ENCODE assay signal across 14 cellular contexts in genomic region chr10:86753056-86753455, GRCh38. TPM values are rescaled to one million over a fixed set of nuclear protein-coding genes. Genes with fewer than 3 reads are reported as not detected.
A peak's percentile ranks its signal among the peaks of the same experiment; 100 is the strongest.
DNase-seq lines count a peak whose midpoint lies in the region; ATAC-seq and TF ChIP-seq lines count a peak whose summit lies in the region.
"Had no signal": no experiment of that assay in that cellular context is flagged by ENCODE, and none has a peak within 500 bp of the region (broad histone marks: within the 10 kb centered on the region; RNA-seq: fewer than 3 reads in every experiment).

No MANE protein-coding gene starts in this region.

- H3K9me3 ChIP-seq in colonic mucosa = no peaks in the 10 kb centered on the region
- no peaks in the 10 kb centered on the region for H3K9me3 ChIP-seq in stomach smooth muscle (ENCODE audit: control insufficient read depth in 2 of 2, low read length in 2 of 2)
- H3K9me3 ChIP-seq: esophagus squamous epithelium, lower lobe of right lung had no signal

- peaks cover 37% of the 10 kb centered on the region for H3K4me1 Mint-ChIP-seq in activated CD8-positive, alpha-beta T cell treated with anti-CD3 and anti-CD28 coated beads, Interleukin-2, amount 10 ng/mL, durations not matched to agents 7 days and 5 days (ENCODE audit: low read depth)
- H3K4me1 Mint-ChIP-seq in activated CD8-positive, alpha-beta T cell treated with anti-CD3 and anti-CD28 coated beads for 36 hours (ENCODE audit: low read depth) = peaks cover 25% of the 10 kb centered on the region
- H3K4me1 Mint-ChIP-seq: activated T-helper 17 cell treated with anti-CD3 and anti-CD28 coated beads, Interleukin-2, amount 50 U/mL, for 72 hours had no signal

- intact Hi-C loops in activated CD8-positive, alpha-beta T cell treated with anti-CD3 and anti-CD28 coated beads for 36 hours (cut with micrococcal nuclease) = no loop called here
- intact Hi-C loops in colonic mucosa (cut with DNase I) = no loop called here

- no peak overlapping the region for H3K9ac ChIP-seq in colonic mucosa (ENCODE audit: low read depth in 2 of 2, low read length in 2 of 2)
- peak overlapping the region; percentile 26 to 48 for H3K9ac ChIP-seq in stomach smooth muscle (ENCODE audit: low read length in 2 of 2)

- peaks cover 2% of the 10 kb centered on the region for H3K36me3 Mint-ChIP-seq in activated CD8-positive, alpha-beta T cell treated with anti-CD3 and anti-CD28 coated beads, Interleukin-2, amount 10 ng/mL, durations not matched to agents 7 days and 5 days (ENCODE audit: low read depth)
- H3K36me3 Mint-ChIP-seq in activated CD8-positive, alpha-beta T cell treated with anti-CD3 and anti-CD28 coated beads for 36 hours (ENCODE audit: low read depth) = peaks cover 3% of the 10 kb centered on the region

- peak overlapping the region; percentile 10 for H3K27ac Mint-ChIP-seq in activated CD8-positive, alpha-beta T cell treated with anti-CD3 and anti-CD28 coated beads, Interleukin-2, amount 10 ng/mL, durations not matched to agents 7 days and 5 days
- H3K27ac Mint-ChIP-seq in activated CD8-positive, alpha-beta T cell treated with anti-CD3 and anti-CD28 coated beads for 36 hours = no peak overlapping the region
- H3K27ac Mint-ChIP-seq: activated T-helper 17 cell treated with anti-CD3 and anti-CD28 coated beads, Interleukin-2, amount 50 U/mL, for 72 hours; stimulated activated naive CD8-positive, alpha-beta T cell treated with anti-CD3 and anti-CD28 coated beads, Interleukin-15, amount 100 ng/mL, for 72 hours had no signal

- H3K4me3 ChIP-seq in colonic mucosa (no peak overlapping the region), stomach smooth muscle (ENCODE audit: low read length in 2 of 2) (no peak overlapping the region)
- H3K4me3 ChIP-seq: esophagus squamous epithelium, lower lobe of right lung had no signal

- no peak for ATAC-seq in activated CD8-positive, alpha-beta T cell treated with anti-CD3 and anti-CD28 coated beads, Interleukin-2, amount 10 ng/mL, durations not matched to agents 7 days and 5 days
- no peak for ATAC-seq in activated CD8-positive, alpha-beta T cell treated with anti-CD3 and anti-CD28 coated beads for 36 hours
- ATAC-seq in HG02973 (IDR thresholded peaks at IDR 0.05; ENCODE audit: unreplicated experiment) = peak; percentile 26
- ATAC-seq: activated T-helper 17 cell treated with anti-CD3 and anti-CD28 coated beads, Interleukin-2, amount 50 U/mL, for 72 hours; lower lobe of right lung; stimulated activated naive CD8-positive, alpha-beta T cell treated with anti-CD3 and anti-CD28 coated beads, Interleukin-15, amount 100 ng/mL, for 72 hours had no signal

- peaks cover 22% of the 10 kb centered on the region for H3K27me3 Mint-ChIP-seq in activated CD8-positive, alpha-beta T cell treated with anti-CD3 and anti-CD28 coated beads, Interleukin-2, amount 10 ng/mL, durations not matched to agents 7 days and 5 days (ENCODE audit: low read depth)
- H3K27me3 Mint-ChIP-seq in activated CD8-positive, alpha-beta T cell treated with anti-CD3 and anti-CD28 coated beads for 36 hours = peaks cover 9% of the 10 kb centered on the region
- H3K27me3 Mint-ChIP-seq: activated T-helper 17 cell treated with anti-CD3 and anti-CD28 coated beads, Interleukin-2, amount 50 U/mL, for 72 hours had no signal

- no peaks in the 10 kb centered on the region for H3K9me3 Mint-ChIP-seq in activated CD8-positive, alpha-beta T cell treated with anti-CD3 and anti-CD28 coated beads, Interleukin-2, amount 10 ng/mL, durations not matched to agents 7 days and 5 days (ENCODE audit: insufficient read depth)
- H3K9me3 Mint-ChIP-seq in activated CD8-positive, alpha-beta T cell treated with anti-CD3 and anti-CD28 coated beads for 36 hours = no peaks in the 10 kb centered on the region
- H3K9me3 Mint-ChIP-seq: activated T-helper 17 cell treated with anti-CD3 and anti-CD28 coated beads, Interleukin-2, amount 50 U/mL, for 72 hours; stimulated activated naive CD8-positive, alpha-beta T cell treated with anti-CD3 and anti-CD28 coated beads, Interleukin-15, amount 100 ng/mL, for 72 hours had no signal

- H3K27ac ChIP-seq in colonic mucosa (peak overlapping the region; percentile 19), stomach smooth muscle (ENCODE audit: low read length) (peak overlapping the region; percentile 64)
- H3K27ac ChIP-seq: lower lobe of right lung had no signal

- peaks cover under 1% of the 10 kb centered on the region for H3K4me1 ChIP-seq in colonic mucosa
- H3K4me1 ChIP-seq in stomach smooth muscle (ENCODE audit: control insufficient read depth, insufficient read depth, low read length) = peaks cover 16% of the 10 kb centered on the region

- H3K27me3 ChIP-seq in colonic mucosa (no peaks in the 10 kb centered on the region), stomach smooth muscle (ENCODE audit: control insufficient read depth in 1 of 2, insufficient read depth in 2 of 2, low read length in 2 of 2) (no peaks in the 10 kb centered on the region)

- no peak for TF ChIP-seq CTCF in activated CD8-positive, alpha-beta T cell treated with anti-CD3 and anti-CD28 coated beads for 36 hours (IDR thresholded peaks at IDR 0.05)
- no peak for TF ChIP-seq CTCF in colonic mucosa (IDR thresholded peaks at IDR 0.05)

- no peak overlapping the region for H3K4me3 Mint-ChIP-seq in activated CD8-positive, alpha-beta T cell treated with anti-CD3 and anti-CD28 coated beads, Interleukin-2, amount 10 ng/mL, durations not matched to agents 7 days and 5 days
- H3K4me3 Mint-ChIP-seq in activated CD8-positive, alpha-beta T cell treated with anti-CD3 and anti-CD28 coated beads for 36 hours = no peak overlapping the region
- H3K4me3 Mint-ChIP-seq: activated T-helper 17 cell treated with anti-CD3 and anti-CD28 coated beads, Interleukin-2, amount 50 U/mL, for 72 hours; stimulated activated naive CD8-positive, alpha-beta T cell treated with anti-CD3 and anti-CD28 coated beads, Interleukin-15, amount 100 ng/mL, for 72 hours had no signal

- CTCF ChIA-PET in activated CD8-positive, alpha-beta T cell treated with anti-CD3 and anti-CD28 coated beads, Interleukin-2, amount 10 ng/mL, durations not matched to agents 7 days and 5 days (lab: Charles Lee) = interaction anchor here (1.0 kb wide), 1 partner anchor 10 kb away, joined by 3 read pairs; no protein-coding TSS in a partner anchor
- CTCF ChIA-PET in activated CD8-positive, alpha-beta T cell treated with anti-CD3 and anti-CD28 coated beads for 36 hours (lab: Charles Lee) = interaction anchor here (1.0 kb wide), 1 partner anchor 147 kb away, joined by 4 read pairs; no protein-coding TSS in a partner anchor

- POLR2A ChIA-PET in activated CD8-positive, alpha-beta T cell treated with anti-CD3 and anti-CD28 coated beads, Interleukin-2, amount 10 ng/mL, durations not matched to agents 7 days and 5 days (lab: Charles Lee) = interaction anchor here (1.4 kb wide), 1 partner anchor 41 kb away, joined by 4 read pairs; no protein-coding TSS in a partner anchor
- POLR2A ChIA-PET in activated CD8-positive, alpha-beta T cell treated with anti-CD3 and anti-CD28 coated beads for 36 hours (lab: Charles Lee) = interaction anchor here (1.0 to 1.6 kb wide), 2 partner anchors 25 to 41 kb away, joined by 3 to 4 read pairs; no protein-coding TSS in a partner anchor

- DNase-seq in activated CD8-positive, alpha-beta T cell treated with anti-CD3 and anti-CD28 coated beads, Interleukin-2, amount 10 ng/mL, durations not matched to agents 7 days and 5 days = no peak
- no peak for DNase-seq in activated CD8-positive, alpha-beta T cell treated with anti-CD3 and anti-CD28 coated beads for 36 hours
- no peak for DNase-seq in colonic mucosa
- DNase-seq in NCI-H1417 (lab: John Stamatoyannopoulos, UW) = no peak
- DNase-seq in glomerular visceral epithelial cell (ENCODE audit: extremely low spot score) = no peak
- DNase-seq in stimulated activated CD4-positive, alpha-beta T cell treated with anti-CD3 and anti-CD28 coated beads, Interleukin-12 subunit alpha, Interleukin-12 subunit beta, amount 100 ng/mL, for 4 hours = no peak
- DNase-seq: activated CD4-positive, alpha-beta T cell treated with anti-CD3 and anti-CD28 coated beads, Interleukin-2, amount 50 U/mL, for 1 hour; cortex of kidney; esophagus squamous epithelium; stimulated activated naive CD8-positive, alpha-beta T cell treated with anti-CD3 and anti-CD28 coated beads, Interleukin-15, amount 100 ng/mL, for 72 hours had no signal

- H3K36me3 ChIP-seq in colonic mucosa = no peaks in the 10 kb centered on the region
- no peaks in the 10 kb centered on the region for H3K36me3 ChIP-seq in stomach smooth muscle (ENCODE audit: control insufficient read depth in 2 of 2, insufficient read depth in 2 of 2, low read length in 2 of 2)
- H3K36me3 ChIP-seq: esophagus squamous epithelium, lower lobe of right lung had no signal

RNA-seq across cellular contexts. Expression of gene BMPR1A, which starts 3.4 kb away (rescaled TPM):
- total RNA-seq in activated CD8-positive, alpha-beta T cell treated with anti-CD3 and anti-CD28 coated beads, Interleukin-2, amount 10 ng/mL, durations not matched to agents 7 days and 5 days = 1 to 10 TPM; 8.0 to 9.8 TPM
- total RNA-seq in activated CD8-positive, alpha-beta T cell treated with anti-CD3 and anti-CD28 coated beads for 36 hours = 1 to 10 TPM; 6.6 to 6.9 TPM
- 10 to 100 TPM; 37.4 to 50.9 TPM for total RNA-seq in colonic mucosa

Comparison
In these comparisons a context has a peak if more than half of its experiments do, and no peak if none do; other contexts are left out.
1. H3K9ac ChIP-seq: peak in stomach smooth muscle (2 of 2); none in colonic mucosa (0 of 2).